Comparison of ENCODE assay signal across 14 cellular contexts in the genomic region with DNA sequence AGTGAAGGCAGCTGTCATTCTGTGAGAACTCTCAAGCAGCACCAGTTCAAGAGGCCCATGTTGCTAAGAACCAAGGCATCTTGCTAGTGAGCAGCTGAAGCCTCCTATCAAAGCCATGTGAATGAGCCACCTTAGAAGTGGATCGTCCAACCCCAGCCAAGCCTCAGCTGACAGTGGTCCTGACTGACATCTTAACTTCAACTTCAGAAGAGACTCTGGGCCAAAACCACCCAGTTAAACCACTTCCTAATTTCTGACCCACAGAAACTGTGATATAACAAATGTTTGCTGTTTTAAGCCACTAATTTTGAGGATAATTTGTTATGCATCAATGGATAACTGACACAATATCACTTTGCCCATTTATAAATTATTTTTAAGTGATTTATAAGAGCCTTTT.
"Had no signal": no experiment of that assay in that cellular context is flagged by ENCODE, and none has a peak within 500 bp of the region (broad histone marks: within the 10 kb centered on the region; RNA-seq: fewer than 3 reads in every experiment).

No MANE protein-coding gene starts in this region.

- H3K27ac ChIP-seq: adrenal gland, epithelial cell of prostate, heart left ventricle, VCaP had no signal

- H3K4me1 ChIP-seq: adrenal gland, heart left ventricle had no signal

- DNase-seq: activated CD4-positive, alpha-beta memory T cell treated with anti-CD3 and anti-CD28 coated beads for 36 hours; activated CD8-positive, alpha-beta memory T cell treated with anti-CD3 and anti-CD28 coated beads, Interleukin-2, amount 10 ng/mL, durations not matched to agents 7 days and 5 days; activated effector memory CD4-positive, alpha-beta T cell treated with Interleukin-2 at 50 U/mL for 16 hours; activated T-cell treated with anti-CD3 and anti-CD28 coated beads, Interleukin-2, amount 50 U/mL, for 24 hours; adrenal gland; heart left ventricle; immature natural killer cell; mesendoderm; stimulated activated CD4-positive, alpha-beta T cell treated with anti-CD3 and anti-CD28 coated beads, Interleukin-12 subunit alpha, Interleukin-12 subunit beta, amount 100 ng/mL, for 4 hours; stimulated activated CD4-positive, alpha-beta T cell treated with anti-CD3 and anti-CD28 coated beads, Interleukin-2, amount 100 ng/mL, for 24 hours had no signal

- H3K36me3 Mint-ChIP-seq: activated CD8-positive, alpha-beta memory T cell treated with anti-CD3 and anti-CD28 coated beads, Interleukin-2, amount 10 ng/mL, durations not matched to agents 7 days and 5 days; activated naive CD4-positive, alpha-beta T cell treated with anti-CD3 and anti-CD28 coated beads, Interleukin-2, amount 50 U/mL, for 24 hours had no signal

- ATAC-seq: activated CD8-positive, alpha-beta memory T cell treated with anti-CD3 and anti-CD28 coated beads, Interleukin-2, amount 10 ng/mL, durations not matched to agents 7 days and 5 days; heart left ventricle; natural killer cell treated with Interleukin-12 subunit alpha and Interleukin-12 subunit beta and Interleukin-15 and Interleukin-18, amount 100 ng/mL, for 72 hours had no signal

- H3K9me3 ChIP-seq: adrenal gland had no signal

- H3K36me3 ChIP-seq: adrenal gland, heart left ventricle had no signal

- H3K4me1 Mint-ChIP-seq: activated CD8-positive, alpha-beta memory T cell treated with anti-CD3 and anti-CD28 coated beads, Interleukin-2, amount 10 ng/mL, durations not matched to agents 7 days and 5 days; activated naive CD4-positive, alpha-beta T cell treated with anti-CD3 and anti-CD28 coated beads, Interleukin-2, amount 50 U/mL, for 24 hours; immature natural killer cell had no signal

- H3K27ac Mint-ChIP-seq: activated CD4-positive, alpha-beta memory T cell treated with anti-CD3 and anti-CD28 coated beads for 36 hours; activated CD8-positive, alpha-beta memory T cell treated with anti-CD3 and anti-CD28 coated beads, Interleukin-2, amount 10 ng/mL, durations not matched to agents 7 days and 5 days; activated naive CD4-positive, alpha-beta T cell treated with anti-CD3 and anti-CD28 coated beads, Interleukin-2, amount 50 U/mL, for 24 hours; activated T-cell treated with anti-CD3 and anti-CD28 coated beads, Interleukin-2, amount 50 U/mL, for 24 hours; immature natural killer cell; natural killer cell treated with Interleukin-12 subunit alpha and Interleukin-12 subunit beta and Interleukin-15 and Interleukin-18, amount 100 ng/mL, for 72 hours had no signal

- H3K9me3 Mint-ChIP-seq: activated naive CD4-positive, alpha-beta T cell treated with anti-CD3 and anti-CD28 coated beads, Interleukin-2, amount 50 U/mL, for 24 hours had no signal

- H3K27me3 ChIP-seq: adrenal gland, heart left ventricle had no signal

- H3K4me3 Mint-ChIP-seq: activated CD4-positive, alpha-beta memory T cell treated with anti-CD3 and anti-CD28 coated beads for 36 hours; activated CD8-positive, alpha-beta memory T cell treated with anti-CD3 and anti-CD28 coated beads, Interleukin-2, amount 10 ng/mL, durations not matched to agents 7 days and 5 days; activated naive CD4-positive, alpha-beta T cell treated with anti-CD3 and anti-CD28 coated beads, Interleukin-2, amount 50 U/mL, for 24 hours; activated T-cell treated with anti-CD3 and anti-CD28 coated beads, Interleukin-2, amount 50 U/mL, for 24 hours; immature natural killer cell; natural killer cell treated with Interleukin-12 subunit alpha and Interleukin-12 subunit beta and Interleukin-15 and Interleukin-18, amount 100 ng/mL, for 72 hours had no signal

- H3K27me3 Mint-ChIP-seq: activated naive CD4-positive, alpha-beta T cell treated with anti-CD3 and anti-CD28 coated beads, Interleukin-2, amount 50 U/mL, for 24 hours had no signal

- H3K4me3 ChIP-seq: adrenal gland, heart left ventricle had no signal
